ENCODE assay signal across 23 cellular contexts in the genomic region with DNA sequence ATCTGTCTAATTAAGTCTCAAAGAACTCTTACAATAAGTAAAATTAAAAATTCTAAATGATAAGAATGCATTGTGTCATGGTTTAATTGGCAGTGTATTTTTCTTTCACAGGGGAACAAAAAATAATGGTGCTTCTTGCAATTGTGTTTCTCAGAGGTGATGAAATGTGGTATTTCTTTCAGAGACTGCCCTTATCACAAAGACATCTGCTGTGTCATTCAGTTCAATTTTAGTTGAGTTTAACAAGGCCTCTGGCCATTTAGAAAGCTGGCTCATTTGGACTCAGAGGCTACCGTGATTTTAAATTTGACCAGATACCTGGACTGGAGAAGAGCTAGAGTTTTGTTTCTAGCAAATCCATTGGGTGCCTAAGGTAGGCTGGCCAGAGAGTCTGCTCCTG. TPM values are rescaled to one million over a fixed set of nuclear protein-coding genes. Genes with fewer than 3 reads are reported as not detected.
"Had no signal": no experiment of that assay in that cellular context is flagged by ENCODE, and none has a peak within 500 bp of the region (broad histone marks: within the 10 kb centered on the region; RNA-seq: fewer than 3 reads in every experiment).

No MANE protein-coding gene starts in this region.

- H3K27me3 Mint-ChIP-seq: naive B cell had no signal

- H3K4me3 ChIP-seq: heart left ventricle, psoas muscle, right lobe of liver, suprapubic skin, tibial artery, upper lobe of right lung, vagina had no signal

- H3K4me3 Mint-ChIP-seq: stimulated activated effector memory CD8-positive, alpha-beta T cell treated with anti-CD3 and anti-CD28 coated beads, Interleukin-12 subunit alpha, Interleukin-12 subunit beta, amount 100 ng/mL, for 72 hours had no signal

- H3K9me3 ChIP-seq: heart left ventricle, neutrophil, psoas muscle, right lobe of liver, suprapubic skin, tibial artery, upper lobe of right lung, vagina had no signal

- H3K9me3 Mint-ChIP-seq: stimulated activated effector memory CD8-positive, alpha-beta T cell treated with anti-CD3 and anti-CD28 coated beads, Interleukin-12 subunit alpha, Interleukin-12 subunit beta, amount 100 ng/mL, for 72 hours had no signal

- DNase-seq: effector memory CD4-positive, alpha-beta T cell; heart left ventricle; hippocampal formation; kidney glomerular epithelial cell; mesendoderm; naive B cell; psoas muscle; retina; right lobe of liver; stimulated activated CD4-positive, alpha-beta T cell treated with anti-CD3 and anti-CD28 coated beads, Interleukin-4, amount 100 ng/mL, for 1 hour; stimulated activated CD8-positive, alpha-beta memory T cell treated with anti-CD3 and anti-CD28 coated beads, Interleukin-4, amount 100 ng/mL, for 48 hours; stimulated activated naive CD8-positive, alpha-beta T cell treated with anti-CD3 and anti-CD28 coated beads, Interleukin-15, Interleukin-2, amounts not matched to agents 100 U/mL and 50 U/mL, for 24 hours; tibial artery; upper lobe of right lung had no signal

- ATAC-seq: esophagus mucosa; heart left ventricle; psoas muscle; right lobe of liver; stimulated activated effector memory CD8-positive, alpha-beta T cell treated with anti-CD3 and anti-CD28 coated beads, Interleukin-12 subunit alpha, Interleukin-12 subunit beta, amount 100 ng/mL, for 72 hours; stimulated activated naive CD8-positive, alpha-beta T cell treated with anti-CD3 and anti-CD28 coated beads, Interleukin-15, Interleukin-2, amounts not matched to agents 100 U/mL and 50 U/mL, for 24 hours; upper lobe of right lung had no signal

- H3K36me3 ChIP-seq: heart left ventricle, neutrophil, right lobe of liver, suprapubic skin, tibial artery, upper lobe of right lung, vagina had no signal

- H3K4me1 ChIP-seq: right lobe of liver, tibial artery, upper lobe of right lung, vagina had no signal

- H3K27ac Mint-ChIP-seq: stimulated activated effector memory CD8-positive, alpha-beta T cell treated with anti-CD3 and anti-CD28 coated beads, Interleukin-12 subunit alpha, Interleukin-12 subunit beta, amount 100 ng/mL, for 72 hours had no signal

- H3K36me3 Mint-ChIP-seq: naive B cell had no signal

- H3K27me3 ChIP-seq: heart left ventricle, right lobe of liver, suprapubic skin, upper lobe of right lung, vagina had no signal

- H3K27ac ChIP-seq: heart left ventricle, neutrophil, psoas muscle, right lobe of liver, suprapubic skin, tibial artery, upper lobe of right lung, vagina had no signal

RNA-seq across cellular contexts. Expression of a gene that starts 23.6 kb away (rescaled TPM):
- total RNA-seq: fibroblast of lung, glomerular endothelial cell, osteoblast had no signal
- polyA plus RNA-seq: fibroblast of lung, neural cell had no signal
